In genomic region chr3:15165061-15165460, GRCh38 we compare ENCODE assay signal across 30 cellular contexts.
"Had no signal": no experiment of that assay in that cellular context is flagged by ENCODE, and none has a peak within 500 bp of the region (broad histone marks: within the 10 kb centered on the region; RNA-seq: fewer than 3 reads in every experiment).

No MANE protein-coding gene starts in this region.

- H3K36me3 ChIP-seq: ascending aorta, cardiac muscle cell, WERI-Rb-1 had no signal

- H3K4me1 ChIP-seq: ascending aorta had no signal

- DNase-seq: activated CD4-positive, alpha-beta memory T cell treated with anti-CD3 and anti-CD28 coated beads, Interleukin-2, amount 10 ng/mL, durations not matched to agents 7 days and 5 days; activated CD4-positive, alpha-beta T cell treated with anti-CD3 and anti-CD28 coated beads for 1 hour; activated CD4-positive, alpha-beta T cell treated with anti-CD3 and anti-CD28 coated beads for 36 hours; activated CD4-positive, alpha-beta T cell treated with anti-CD3 and anti-CD28 coated beads for 48 hours; activated CD4-positive, alpha-beta T cell treated with anti-CD3 and anti-CD28 coated beads, Interleukin-2, amount 10 ng/mL, durations not matched to agents 7 days and 5 days; activated CD4-positive, alpha-beta T cell treated with anti-CD3 and anti-CD28 coated beads, Interleukin-2, amount 50 U/mL, for 48 hours; activated CD4-positive, CD25-positive, alpha-beta regulatory T cell; activated CD8-positive, alpha-beta memory T cell treated with anti-CD3 and anti-CD28 coated beads for 24 hours; activated CD8-positive, alpha-beta memory T cell treated with anti-CD3 and anti-CD28 coated beads, Interleukin-2, amount 10 ng/mL, durations not matched to agents 7 days and 5 days; activated CD8-positive, alpha-beta T cell treated with anti-CD3 and anti-CD28 coated beads, Interleukin-2, amount 10 ng/mL, durations not matched to agents 7 days and 5 days; activated effector memory CD4-positive, alpha-beta T cell treated with anti-CD3 and anti-CD28 coated beads, Interleukin-2, amount 50 U/mL, for 16 hours; activated gamma-delta T cell treated with Interleukin-2 at 50 U/mL for 16 hours; activated naive CD4-positive, alpha-beta T cell; activated naive CD4-positive, alpha-beta T cell treated with anti-CD3 and anti-CD28 coated beads for 36 hours; activated naive CD4-positive, alpha-beta T cell treated with anti-CD3 and anti-CD28 coated beads, Interleukin-2, amount 50 U/mL, for 16 hours; activated naive CD8-positive, alpha-beta T cell treated with anti-CD3 and anti-CD28 coated beads for 36 hours; activated T-cell treated with anti-CD3 and anti-CD28 coated beads for 4 hours; activated T-cell treated with anti-CD3 and anti-CD28 coated beads, Interleukin-2, amount 50 U/mL, for 1 hour; activated T-cell treated with anti-CD3 and anti-CD28 coated beads, Interleukin-2, amount 50 U/mL, for 4 hours; activated T-cell treated with anti-CD3 and anti-CD28 coated beads, Interleukin-2, amount 50 U/mL, for 72 hours; amygdala; anterior cingulate cortex; caudate nucleus; cerebellar nuclear complex; T-helper 1 cell; T-helper 2 cell; T-helper 9 cell; WERI-Rb-1 had no signal

- H3K27ac ChIP-seq: ascending aorta, cardiac muscle cell, WERI-Rb-1 had no signal

- H3K27me3 ChIP-seq: ascending aorta, cardiac muscle cell had no signal

- H3K4me3 ChIP-seq: ascending aorta, cardiac muscle cell had no signal

- H3K9me3 ChIP-seq: ascending aorta had no signal
